In genomic region chr16:4801051-4801961, GRCh38 we compare ENCODE assay signal across 2 cellular contexts.
TF ChIP-seq lines count a peak whose summit lies in the region.

No MANE protein-coding gene starts in this region.

TF ChIP-seq in H1, 55 proteins besides CTCF, POLR2A, EP300 and RAD21:
- TF ChIP-seq HDAC6 (IDR thresholded peaks at IDR 0.05; ENCODE audit: low read depth, low read length) (no peak), POLR2AphosphoS5 (IDR thresholded peaks at IDR 0.05; ENCODE audit: low read depth, low read length) (no peak), SP4 (IDR thresholded peaks at IDR 0.05; ENCODE audit: low read length) (no peak), SAP30 (IDR thresholded peaks at IDR 0.05; ENCODE audit: insufficient read depth, insufficient replicate concordance, low read length) (no peak), PHF8 (conservative IDR thresholded peaks at IDR 0.05; ENCODE audit: low read depth, low read length) (no peak), JUN (IDR thresholded peaks at IDR 0.05; ENCODE audit: low read depth, low read length) (no peak), ZNF274 (IDR thresholded peaks at IDR 0.05; ENCODE audit: borderline replicate concordance, extremely low read depth, low read length) (no peak), CREB1 (IDR thresholded peaks at IDR 0.05) (no peak), TCF12 (IDR thresholded peaks at IDR 0.05; ENCODE audit: low read depth, low read length) (no peak), SUZ12 (IDR thresholded peaks at IDR 0.05; ENCODE audit: low read length) (no peak), BACH1 (IDR thresholded peaks at IDR 0.05; ENCODE audit: low read length) (no peak), CBX8 (IDR thresholded peaks at IDR 0.05; ENCODE audit: borderline replicate concordance, low read depth, low read length) (no peak), CHD2 (IDR thresholded peaks at IDR 0.05; ENCODE audit: low read length) (no peak), KDM4A (IDR thresholded peaks at IDR 0.05; ENCODE audit: low read depth, low read length, severe bottlenecking) (no peak), TBP (IDR thresholded peaks at IDR 0.05; ENCODE audit: low read depth, low read length) (no peak), SIRT6 (IDR thresholded peaks at IDR 0.05; ENCODE audit: low read length) (no peak), TAF1 (IDR thresholded peaks at IDR 0.05; ENCODE audit: low read depth, low read length) (no peak), RNF2 (IDR thresholded peaks at IDR 0.05; ENCODE audit: borderline replicate concordance, low read depth, low read length, missing control alignments, poor library complexity, severe bottlenecking) (no peak)
- TF ChIP-seq, protein P1, sequence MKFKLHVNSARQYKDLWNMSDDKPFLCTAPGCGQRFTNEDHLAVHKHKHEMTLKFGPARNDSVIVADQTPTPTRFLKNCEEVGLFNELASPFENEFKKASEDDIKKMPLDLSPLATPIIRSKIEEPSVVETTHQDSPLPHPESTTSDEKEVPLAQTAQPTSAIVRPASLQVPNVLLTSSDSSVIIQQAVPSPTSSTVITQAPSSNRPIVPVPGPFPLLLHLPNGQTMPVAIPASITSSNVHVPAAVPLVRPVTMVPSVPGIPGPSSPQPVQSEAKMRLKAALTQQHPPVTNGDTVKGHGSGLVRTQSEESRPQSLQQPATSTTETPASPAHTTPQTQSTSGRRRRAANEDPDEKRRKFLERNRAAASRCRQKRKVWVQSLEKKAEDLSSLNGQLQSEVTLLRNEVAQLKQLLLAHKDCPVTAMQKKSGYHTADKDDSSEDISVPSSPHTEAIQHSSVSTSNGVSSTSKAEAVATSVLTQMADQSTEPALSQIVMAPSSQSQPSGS (IDR thresholded peaks at IDR 0.05; ENCODE audit: low read length): no peak

TF ChIP-seq in neural cell, 6 proteins besides CTCF, POLR2A, EP300 and RAD21:
- TF ChIP-seq REST (IDR thresholded peaks at IDR 0.05; ENCODE audit: borderline replicate concordance) (no peak), EZH2 (IDR thresholded peaks at IDR 0.05; ENCODE audit: borderline replicate concordance, insufficient read depth, low read length, poor library complexity, severe bottlenecking) (no peak), TAF1 (IDR thresholded peaks at IDR 0.05; ENCODE audit: low read depth) (no peak), MXI1 (conservative IDR thresholded peaks at IDR 0.05; ENCODE audit: poor library complexity, severe bottlenecking) (no peak), POLR2AphosphoS5 (IDR thresholded peaks at IDR 0.05) (no peak), SMC3 (conservative IDR thresholded peaks at IDR 0.05; ENCODE audit: poor library complexity) (no peak)
TF ChIP-seq in neural cell: peak in this region for 0.
